Comparison of ENCODE assay signal across 10 cellular contexts in the genomic region with DNA sequence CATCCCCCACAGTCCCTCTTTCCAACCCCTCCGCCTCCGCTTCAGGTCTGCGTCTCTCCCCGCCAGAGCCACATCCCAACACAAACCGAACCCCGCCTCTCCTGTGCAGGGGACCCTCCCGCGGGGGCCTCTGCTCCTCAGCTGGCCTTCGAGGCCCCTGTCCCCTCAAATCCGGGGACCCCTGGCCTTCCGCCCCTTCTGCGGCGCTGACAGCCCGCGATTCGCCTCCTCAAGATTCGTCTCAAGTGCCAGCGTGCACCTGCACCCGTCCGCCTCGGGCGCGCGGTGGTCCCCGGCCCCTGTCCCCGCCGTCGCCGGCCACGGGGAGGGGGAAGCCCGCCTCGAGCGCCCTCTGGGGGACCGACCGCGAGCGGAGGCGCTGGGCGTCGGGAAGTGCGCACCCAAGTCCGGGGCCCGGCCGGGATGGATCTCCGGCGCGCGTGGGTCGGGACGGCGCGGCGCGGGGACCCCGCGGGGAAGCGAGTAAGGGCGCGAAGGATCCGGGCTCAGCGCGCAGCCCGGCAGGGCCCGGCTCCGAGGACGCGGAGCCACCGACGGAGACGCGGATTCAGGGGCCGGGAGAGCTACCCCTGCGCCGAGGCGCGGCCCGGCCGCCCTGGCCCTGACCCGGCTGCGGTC. TPM values are rescaled to one million over a fixed set of nuclear protein-coding genes. Genes with fewer than 3 reads are reported as not detected.
A peak's percentile ranks its signal among the peaks of the same experiment; 100 is the strongest.
DNase-seq lines count a peak whose midpoint lies in the region; ATAC-seq, FAIRE-seq and TF ChIP-seq lines count a peak whose summit lies in the region.
"Had no signal": no experiment of that assay in that cellular context is flagged by ENCODE, and none has a peak within 500 bp of the region (broad histone marks: within the 10 kb centered on the region; RNA-seq: fewer than 3 reads in every experiment).

No MANE protein-coding gene starts in this region.

- no peak for TF ChIP-seq POLR2A in HepG2 (IDR thresholded peaks at IDR 0.05; ENCODE audit: insufficient read depth in 1 of 2, low read depth in 2 of 2, low read length in 2 of 2)
- no peak for TF ChIP-seq POLR2A in suprapubic skin (IDR thresholded peaks at IDR 0.05)

- FAIRE-seq in HepG2 (lab: Jason Lieb, UNC) = no peak

- H4K20me1 ChIP-seq in HepG2 (ENCODE audit: insufficient read depth, low read length) (peaks cover 4% of the 10 kb centered on the region; the same call in 1 of the 2 replicates), PC-9 (ENCODE audit: insufficient read depth) (no peaks in the 10 kb centered on the region)

- H3K4me1 Mint-ChIP-seq in activated CD4-positive, alpha-beta T cell treated with anti-CD3 and anti-CD28 coated beads for 36 hours = peaks cover 7% of the 10 kb centered on the region
- peaks cover 8% of the 10 kb centered on the region for H3K4me1 Mint-ChIP-seq in activated naive CD8-positive, alpha-beta T cell treated with anti-CD3 and anti-CD28 coated beads, Interleukin-2, amount 10 ng/mL, durations not matched to agents 7 days and 5 days

- peak overlapping the region; percentile 56 for H3K4me3 Mint-ChIP-seq in activated CD4-positive, alpha-beta T cell treated with anti-CD3 and anti-CD28 coated beads for 36 hours
- peak overlapping the region; percentile 76 for H3K4me3 Mint-ChIP-seq in activated naive CD8-positive, alpha-beta T cell treated with anti-CD3 and anti-CD28 coated beads, Interleukin-2, amount 10 ng/mL, durations not matched to agents 7 days and 5 days

- in situ Hi-C loops in HepG2 (cut with HindIII; ENCODE audit: extremely low pct_ligation_motif_present, low pct_unique_long_range_greater_than_20kb) = no loop called here

- intact Hi-C loops in activated CD4-positive, alpha-beta T cell treated with anti-CD3 and anti-CD28 coated beads for 36 hours (cut with DNase I, micrococcal nuclease) = loop anchor here in 1 of 2 experiments (1.0 kb wide), 1 partner anchor 154 kb away; the partner anchor contains the start of gene CNOT6
- intact Hi-C loops in HepG2 (cut with micrococcal nuclease; ENCODE audit: unreplicated experiment) (no loop called here), PC-9 (cut with micrococcal nuclease; ENCODE audit: unreplicated experiment) (no loop called here)

- H3K4me1 ChIP-seq in HepG2 (ENCODE audit: insufficient read depth, low read length) = no peaks in the 10 kb centered on the region
- peaks cover 19% of the 10 kb centered on the region for H3K4me1 ChIP-seq in suprapubic skin
- H3K4me1 ChIP-seq in PC-9 (replicated peaks; ENCODE audit: insufficient read depth) = no peaks in the 10 kb centered on the region

- H3K27me3 ChIP-seq in HepG2 (ENCODE audit: control insufficient read depth in 1 of 2, insufficient read depth in 2 of 2, low read length in 2 of 2) = peaks cover 10 to 75% of the 10 kb centered on the region in 2 experiments
- peaks cover 90% of the 10 kb centered on the region for H3K27me3 ChIP-seq in suprapubic skin
- peaks cover 76% of the 10 kb centered on the region for H3K27me3 ChIP-seq in PC-9 (ENCODE audit: insufficient read depth, low read depth)

- peak; percentile 28; the same call in 1 of the 2 replicates for TF ChIP-seq CTCF in HepG2 (CRISPR knock-in tag; IDR thresholded peaks at IDR 0.05)
- no peak for TF ChIP-seq CTCF in suprapubic skin (IDR thresholded peaks at IDR 0.05)
- no peak for TF ChIP-seq CTCF in PC-9 (conservative IDR thresholded peaks at IDR 0.05)

- no peak overlapping the region for H3K4me2 ChIP-seq in HepG2 (ENCODE audit: low read depth, low read length)
- H3K4me2 ChIP-seq in PC-9 = no peak overlapping the region

- H3K79me2 ChIP-seq in HepG2 (ENCODE audit: insufficient read depth, low read length) = no peaks in the 10 kb centered on the region
- H3K79me2 ChIP-seq in PC-9 (ENCODE audit: low read depth) = no peaks in the 10 kb centered on the region

- H3K27ac Mint-ChIP-seq in activated CD4-positive, alpha-beta T cell treated with anti-CD3 and anti-CD28 coated beads for 36 hours = no peak overlapping the region
- H3K27ac Mint-ChIP-seq in activated naive CD8-positive, alpha-beta T cell treated with anti-CD3 and anti-CD28 coated beads, Interleukin-2, amount 10 ng/mL, durations not matched to agents 7 days and 5 days = no peak overlapping the region

- H3K36me3 ChIP-seq in HepG2 (replicated peaks in 1 of 2; ENCODE audit: control insufficient read depth in 1 of 2, insufficient read depth in 2 of 2, low read length in 2 of 2) (no peaks in the 10 kb centered on the region), suprapubic skin (no peaks in the 10 kb centered on the region), PC-9 (ENCODE audit: low read depth) (no peaks in the 10 kb centered on the region)
- H3K36me3 ChIP-seq: neutrophil had no signal

- peaks cover 34% of the 10 kb centered on the region for H3K27me3 Mint-ChIP-seq in activated CD4-positive, alpha-beta T cell treated with anti-CD3 and anti-CD28 coated beads for 36 hours
- peaks cover 39% of the 10 kb centered on the region for H3K27me3 Mint-ChIP-seq in activated naive CD8-positive, alpha-beta T cell treated with anti-CD3 and anti-CD28 coated beads, Interleukin-2, amount 10 ng/mL, durations not matched to agents 7 days and 5 days

- H3F3A ChIP-seq in PC-9 (ENCODE audit: insufficient read depth, low read depth) = no peaks in the 10 kb centered on the region

- H3K9me3 Mint-ChIP-seq in activated CD4-positive, alpha-beta T cell treated with anti-CD3 and anti-CD28 coated beads for 36 hours (ENCODE audit: low read depth) = no peaks in the 10 kb centered on the region
- H3K9me3 Mint-ChIP-seq in activated naive CD8-positive, alpha-beta T cell treated with anti-CD3 and anti-CD28 coated beads, Interleukin-2, amount 10 ng/mL, durations not matched to agents 7 days and 5 days = no peaks in the 10 kb centered on the region

- TF ChIP-seq EP300 in HepG2 (IDR thresholded peaks at IDR 0.05; ENCODE audit: low read depth in 2 of 2, low read length in 2 of 2) (no peak), HepG2 (CRISPR knock-in tag; IDR thresholded peaks at IDR 0.05; ENCODE audit: borderline replicate concordance) (no peak), suprapubic skin (IDR thresholded peaks at IDR 0.05) (no peak)

- no TSS peak for BruUV-seq in HepG2 (replicated peaks; lab: Mats Ljungman, UMichigan)
- no TSS peak for BruUV-seq in PC-9 (replicated peaks; lab: Mats Ljungman, UMichigan)

- WGBS in HepG2 (ENCODE audit: low lambda C conversion rate) = 30% methylated on average over 43 of the region's 80 CpGs
- WGBS in suprapubic skin = 21% methylated on average over 12 of the region's 80 CpGs

- H3K4me3 ChIP-seq in HepG2 (replicated peaks in 1 of 3; ENCODE audit: insufficient read depth in 1 of 3, low read depth in 2 of 3, low read length in 3 of 3) = no peak overlapping the region
- peak overlapping the region; percentile 52 for H3K4me3 ChIP-seq in suprapubic skin
- no peak overlapping the region for H3K4me3 ChIP-seq in PC-9

- POLR2A ChIA-PET in activated CD4-positive, alpha-beta T cell treated with anti-CD3 and anti-CD28 coated beads for 36 hours (lab: Charles Lee) = no interaction called here
- POLR2A ChIA-PET in activated naive CD8-positive, alpha-beta T cell treated with anti-CD3 and anti-CD28 coated beads, Interleukin-2, amount 10 ng/mL, durations not matched to agents 7 days and 5 days (lab: Charles Lee) = no interaction called here
- POLR2A ChIA-PET in HepG2 (lab: Yijun Ruan, JAX) = no interaction called here
- POLR2A ChIA-PET in PC-9 (lab: Charles Lee; ENCODE audit: unreplicated experiment) = no interaction called here

- CTCF ChIA-PET in activated CD4-positive, alpha-beta T cell treated with anti-CD3 and anti-CD28 coated beads for 36 hours (lab: Charles Lee) = no interaction called here
- CTCF ChIA-PET in HepG2 (lab: Yijun Ruan, JAX; ENCODE audit: low intra/inter-chr PET ratio, low total read pairs) = no interaction called here
- CTCF ChIA-PET in PC-9 (lab: Charles Lee) = no interaction called here

- H3K27ac ChIP-seq in HepG2 (ENCODE audit: extremely low read length, insufficient read depth, low read length) (no peak overlapping the region), suprapubic skin (no peak overlapping the region), PC-9 (no peak overlapping the region)
- H3K27ac ChIP-seq: C4-2B, neutrophil had no signal

- H2AFZ ChIP-seq in HepG2 (ENCODE audit: low read length) (no peak overlapping the region), PC-9 (no peak overlapping the region)

- H3K36me3 Mint-ChIP-seq in activated CD4-positive, alpha-beta T cell treated with anti-CD3 and anti-CD28 coated beads for 36 hours (ENCODE audit: low read depth) = no peaks in the 10 kb centered on the region
- H3K36me3 Mint-ChIP-seq in activated naive CD8-positive, alpha-beta T cell treated with anti-CD3 and anti-CD28 coated beads, Interleukin-2, amount 10 ng/mL, durations not matched to agents 7 days and 5 days = no peaks in the 10 kb centered on the region

- peak; percentile 45 for DNase-seq in activated CD4-positive, alpha-beta T cell treated with anti-CD3 and anti-CD28 coated beads for 36 hours
- DNase-seq in activated CD4-positive, alpha-beta T cell treated with anti-CD3 and anti-CD28 coated beads for 4 hours = no peak
- DNase-seq in activated naive CD8-positive, alpha-beta T cell treated with anti-CD3 and anti-CD28 coated beads, Interleukin-2, amount 10 ng/mL, durations not matched to agents 7 days and 5 days = peak; percentile 65
- DNase-seq in HepG2 (ENCODE audit: low spot score) (no peak), suprapubic skin (ENCODE audit: low spot score in 2 of 2) (peak; percentile 40 to 73), HCEC 1CT (no peak), PC-9 (no peak)

- no peaks in the 10 kb centered on the region for H3K9me3 ChIP-seq in HepG2 (ENCODE audit: low read length)
- no peaks in the 10 kb centered on the region for H3K9me3 ChIP-seq in suprapubic skin
- no peaks in the 10 kb centered on the region for H3K9me3 ChIP-seq in PC-9 (ENCODE audit: insufficient read depth, low read depth)
- H3K9me3 ChIP-seq: neutrophil had no signal

- H3K9ac ChIP-seq in HepG2 (ENCODE audit: insufficient read depth, low read depth, low read length) = no peak overlapping the region

- no peak for TF ChIP-seq RAD21 in HepG2 (CRISPR knock-in tag; IDR thresholded peaks at IDR 0.05)

- ATAC-seq in activated CD4-positive, alpha-beta T cell treated with anti-CD3 and anti-CD28 coated beads for 36 hours = peak; percentile 31
- ATAC-seq in activated naive CD8-positive, alpha-beta T cell treated with anti-CD3 and anti-CD28 coated beads, Interleukin-2, amount 10 ng/mL, durations not matched to agents 7 days and 5 days (ENCODE audit: low read depth) = peak; percentile 40
- ATAC-seq in HepG2 = peak; percentile 20; the same call in 1 of the 3 replicates
- ATAC-seq in HG02642 (IDR thresholded peaks at IDR 0.05; ENCODE audit: poor library complexity, unreplicated experiment) = no peak

- no peaks in the 10 kb centered on the region for H3K9me2 ChIP-seq in PC-9 (ENCODE audit: insufficient read depth)

RNA-seq across cellular contexts. Expression of gene FLT4, which starts 0.6 kb away (rescaled TPM):
- under 1 TPM; 0.75 to 0.98 TPM for total RNA-seq in activated CD4-positive, alpha-beta T cell treated with anti-CD3 and anti-CD28 coated beads for 36 hours
- 10 to 100 TPM; 11.6 to 13.2 TPM for total RNA-seq in activated naive CD8-positive, alpha-beta T cell treated with anti-CD3 and anti-CD28 coated beads, Interleukin-2, amount 10 ng/mL, durations not matched to agents 7 days and 5 days
- total RNA-seq in HepG2 (2016; rRNA removed; fragmentation: Illumina TruSeq; extraction: Trizol) (not detected in 2 replicates), suprapubic skin (1 to 10 TPM in 3 of 4 donors, under 1 TPM in 1; 0.79 to 8.9 (median 1.4) TPM), PC-9 (2021) (not detected in 2 replicates)
- total RNA-seq in HepG2 (2016; cell fraction: cytosol; rRNA removed; fragmentation: Illumina TruSeq; extraction: Trizol; ENCODE audit: low read depth) = not detected in 2 replicates
- total RNA-seq in HepG2 (2016; cell fraction: insoluble cytoplasmic fraction; rRNA removed; fragmentation: Illumina TruSeq; extraction: Trizol) = not detected in 2 replicates
- not detected in 2 replicates for total RNA-seq in HepG2 (2016; cell fraction: membrane; rRNA removed; fragmentation: Illumina TruSeq; extraction: Trizol)
- not detected in 2 replicates for total RNA-seq in HepG2 (2016; cell fraction: nucleus; rRNA removed; fragmentation: Illumina TruSeq; extraction: Trizol)
- not detected in 2 replicates for polyA plus RNA-seq in HepG2 (2011; rRNA removed)
- polyA plus RNA-seq in HepG2 (2011; cell fraction: cytosol; rRNA removed) = 0.01 and 0.04 TPM in 2 replicates
- polyA plus RNA-seq in HepG2 (2011; cell fraction: nucleus; rRNA removed) = 0.10 and 0.19 TPM in 2 replicates
- not detected in 2 replicates for polyA plus RNA-seq in HepG2 (2012)
- polyA plus RNA-seq in HepG2 (2016; cell fraction: cytosol; fragmentation: Illumina TruSeq; extraction: Trizol; ENCODE audit: low read depth) = not detected in 2 replicates
- polyA plus RNA-seq in HepG2 (2016; cell fraction: insoluble cytoplasmic fraction; fragmentation: Illumina TruSeq; extraction: Trizol; ENCODE audit: low read depth) = not detected in 2 replicates
- not detected in 2 replicates for polyA plus RNA-seq in HepG2 (2016; cell fraction: membrane; fragmentation: Illumina TruSeq; extraction: Trizol; ENCODE audit: low read depth)
- polyA plus RNA-seq in HepG2 (2016; cell fraction: nucleus; fragmentation: Illumina TruSeq; extraction: Trizol; ENCODE audit: insufficient read depth, low read depth) = not detected in 2 replicates
- not detected in 2 replicates for polyA minus RNA-seq in HepG2 (2011; rRNA and poly(A)+ RNA removed; ENCODE audit: low replicate concordance)
- not detected in 2 replicates for polyA minus RNA-seq in HepG2 (2011; cell fraction: cytosol; rRNA and poly(A)+ RNA removed)
- not detected in 2 replicates for polyA minus RNA-seq in HepG2 (2011; cell fraction: nucleus; rRNA and poly(A)+ RNA removed)

RNA-seq across cellular contexts. Expression of gene SCGB3A1, which starts 57.5 kb away (rescaled TPM):
- not detected for total RNA-seq in activated CD4-positive, alpha-beta T cell treated with anti-CD3 and anti-CD28 coated beads for 36 hours
- 1 to 10 TPM; 6.6 to 7.1 TPM for total RNA-seq in activated naive CD8-positive, alpha-beta T cell treated with anti-CD3 and anti-CD28 coated beads, Interleukin-2, amount 10 ng/mL, durations not matched to agents 7 days and 5 days
- total RNA-seq in HepG2 (2016; rRNA removed; fragmentation: Illumina TruSeq; extraction: Trizol) = not detected in 2 replicates
- total RNA-seq in HepG2 (2016; cell fraction: cytosol; rRNA removed; fragmentation: Illumina TruSeq; extraction: Trizol; ENCODE audit: low read depth) = not detected in 2 replicates
- not detected in 2 replicates for total RNA-seq in HepG2 (2016; cell fraction: insoluble cytoplasmic fraction; rRNA removed; fragmentation: Illumina TruSeq; extraction: Trizol)
- not detected in 2 replicates for total RNA-seq in HepG2 (2016; cell fraction: membrane; rRNA removed; fragmentation: Illumina TruSeq; extraction: Trizol)
- total RNA-seq in HepG2 (2016; cell fraction: nucleus; rRNA removed; fragmentation: Illumina TruSeq; extraction: Trizol) = not detected in 2 replicates
- 0.17 TPM in 1 of 2 replicates, not detected in the other for polyA plus RNA-seq in HepG2 (2011; rRNA removed)
- not detected in 2 replicates for polyA plus RNA-seq in HepG2 (2011; cell fraction: cytosol; rRNA removed)
- polyA plus RNA-seq in HepG2 (2011; cell fraction: nucleus; rRNA removed) = not detected in 2 replicates
- polyA plus RNA-seq in HepG2 (2012) = not detected in 2 replicates
- polyA plus RNA-seq in HepG2 (2016; cell fraction: cytosol; fragmentation: Illumina TruSeq; extraction: Trizol; ENCODE audit: low read depth) = not detected in 2 replicates
- polyA plus RNA-seq in HepG2 (2016; cell fraction: insoluble cytoplasmic fraction; fragmentation: Illumina TruSeq; extraction: Trizol; ENCODE audit: low read depth) = not detected in 2 replicates
- polyA plus RNA-seq in HepG2 (2016; cell fraction: membrane; fragmentation: Illumina TruSeq; extraction: Trizol; ENCODE audit: low read depth) = not detected in 2 replicates
- not detected in 2 replicates for polyA plus RNA-seq in HepG2 (2016; cell fraction: nucleus; fragmentation: Illumina TruSeq; extraction: Trizol; ENCODE audit: insufficient read depth, low read depth)
- polyA minus RNA-seq in HepG2 (2011; rRNA and poly(A)+ RNA removed; ENCODE audit: low replicate concordance) = not detected in 2 replicates
- polyA minus RNA-seq in HepG2 (2011; cell fraction: cytosol; rRNA and poly(A)+ RNA removed) = not detected in 2 replicates
- polyA minus RNA-seq in HepG2 (2011; cell fraction: nucleus; rRNA and poly(A)+ RNA removed) = not detected in 2 replicates
- 1 to 10 TPM in 3 of 4 donors, not detected in 1; 2.2 to 7.8 (median 4.1) TPM for total RNA-seq in suprapubic skin
- not detected in 2 replicates for total RNA-seq in PC-9 (2021)

Comparison
In these comparisons a context has a peak if more than half of its experiments do, and no peak if none do; other contexts are left out.
1. DNase-seq: peak in activated CD4-positive, alpha-beta T cell treated with anti-CD3 and anti-CD28 coated beads for 36 hours (single experiment), activated naive CD8-positive, alpha-beta T cell treated with anti-CD3 and anti-CD28 coated beads, Interleukin-2, amount 10 ng/mL, durations not matched to agents 7 days and 5 days (single experiment) and suprapubic skin (2 of 2); none in activated CD4-positive, alpha-beta T cell treated with anti-CD3 and anti-CD28 coated beads for 4 hours (0 of 2), HepG2 (single experiment), HCEC 1CT (single experiment) and PC-9 (0 of 2).